ENCODE assay signal across 23 cellular contexts in the genomic region with DNA sequence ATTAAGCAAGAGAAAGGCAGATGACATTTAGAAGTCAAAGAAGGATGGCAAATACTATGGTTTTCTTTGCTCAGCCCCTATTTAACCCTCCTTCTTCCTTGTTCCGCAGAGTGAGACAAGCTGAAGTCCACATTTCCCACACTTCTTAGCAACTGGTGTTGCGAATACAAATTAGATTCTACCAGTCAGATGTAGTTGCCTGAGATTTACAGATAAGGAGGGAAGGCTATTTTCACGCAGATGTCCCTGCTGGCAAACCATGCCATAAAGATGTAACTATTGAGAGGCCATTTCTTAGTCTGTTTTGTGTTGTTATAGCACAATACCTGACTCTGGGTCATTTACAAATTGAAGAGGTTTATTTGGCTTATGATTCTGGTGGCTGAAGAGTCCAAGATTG.
"Had no signal": no experiment of that assay in that cellular context is flagged by ENCODE, and none has a peak within 500 bp of the region (broad histone marks: within the 10 kb centered on the region; RNA-seq: fewer than 3 reads in every experiment).

No MANE protein-coding gene starts in this region.

- H3K27ac Mint-ChIP-seq: naive thymus-derived CD4-positive, alpha-beta T cell; stimulated activated naive B cell treated with anti-CD40 and anti-IgM and Interleukin-4, amounts not matched to agents 10 μg/mL and 1 μg/mL and 100 μg/mL, for 72 hours; stimulated activated naive CD8-positive, alpha-beta T cell treated with anti-CD3 and anti-CD28 coated beads, Interleukin-15, amount 100 ng/mL, for 72 hours had no signal

- FAIRE-seq: endometrium, frontal cortex, islet of Langerhans had no signal

- H3K27ac ChIP-seq: dorsolateral prefrontal cortex, heart left ventricle, neutrophil, psoas muscle, spleen, testis, tibial nerve, upper lobe of right lung had no signal

- ATAC-seq: esophagus mucosa; heart left ventricle; naive thymus-derived CD4-positive, alpha-beta T cell; psoas muscle; sciatic nerve; stimulated activated naive B cell treated with anti-CD40 and anti-IgM and Interleukin-4, amounts not matched to agents 10 μg/mL and 1 μg/mL and 100 μg/mL, for 72 hours; stimulated activated naive CD8-positive, alpha-beta T cell treated with anti-CD3 and anti-CD28 coated beads, Interleukin-15, amount 100 ng/mL, for 72 hours had no signal

- H3K36me3 Mint-ChIP-seq: naive thymus-derived CD4-positive, alpha-beta T cell; stimulated activated naive B cell treated with anti-CD40 and anti-IgM and Interleukin-4, amounts not matched to agents 10 μg/mL and 1 μg/mL and 100 μg/mL, for 72 hours had no signal

- DNase-seq: cortex of kidney; dorsolateral prefrontal cortex; effector CD8-positive, alpha-beta T cell; heart left ventricle; hippocampal formation; kidney glomerular epithelial cell; naive thymus-derived CD4-positive, alpha-beta T cell; psoas muscle; retina; spleen; stimulated activated CD4-positive, alpha-beta T cell treated with anti-CD3 and anti-CD28 coated beads, Interleukin-2, amount 100 ng/mL, for 24 hours; stimulated activated CD4-positive, alpha-beta T cell treated with anti-CD3 and anti-CD28 coated beads, Interleukin-4, amount 100 ng/mL, for 4 hours; stimulated activated naive B cell treated with anti-CD40 and anti-IgM and Interleukin-4, amounts not matched to agents 10 μg/mL and 1 μg/mL and 100 μg/mL, for 72 hours; stimulated activated naive CD8-positive, alpha-beta T cell treated with anti-CD3 and anti-CD28 coated beads, Interleukin-15, amount 100 ng/mL, for 72 hours; testis; upper lobe of right lung had no signal

- H3K27me3 ChIP-seq: dorsolateral prefrontal cortex, heart left ventricle, neutrophil, spleen, testis, tibial nerve, upper lobe of right lung had no signal

- H3K9me3 ChIP-seq: heart left ventricle, neutrophil, psoas muscle, spleen, testis, tibial nerve, upper lobe of right lung had no signal

- H3K4me1 ChIP-seq: heart left ventricle, psoas muscle, spleen, testis, upper lobe of right lung had no signal

- H3K4me3 ChIP-seq: dorsolateral prefrontal cortex, heart left ventricle, psoas muscle, spleen, testis, tibial nerve, upper lobe of right lung had no signal

- H3K4me1 Mint-ChIP-seq: naive thymus-derived CD4-positive, alpha-beta T cell; stimulated activated naive B cell treated with anti-CD40 and anti-IgM and Interleukin-4, amounts not matched to agents 10 μg/mL and 1 μg/mL and 100 μg/mL, for 72 hours; stimulated activated naive CD8-positive, alpha-beta T cell treated with anti-CD3 and anti-CD28 coated beads, Interleukin-15, amount 100 ng/mL, for 72 hours had no signal

- H3K27me3 Mint-ChIP-seq: stimulated activated naive CD8-positive, alpha-beta T cell treated with anti-CD3 and anti-CD28 coated beads, Interleukin-15, amount 100 ng/mL, for 72 hours had no signal

- H3K36me3 ChIP-seq: heart left ventricle, neutrophil, spleen, tibial nerve, upper lobe of right lung had no signal

- H3K4me3 Mint-ChIP-seq: naive thymus-derived CD4-positive, alpha-beta T cell; stimulated activated naive B cell treated with anti-CD40 and anti-IgM and Interleukin-4, amounts not matched to agents 10 μg/mL and 1 μg/mL and 100 μg/mL, for 72 hours; stimulated activated naive CD8-positive, alpha-beta T cell treated with anti-CD3 and anti-CD28 coated beads, Interleukin-15, amount 100 ng/mL, for 72 hours had no signal
